Comparison of ENCODE assay signal across 8 cellular contexts in the genomic region with DNA sequence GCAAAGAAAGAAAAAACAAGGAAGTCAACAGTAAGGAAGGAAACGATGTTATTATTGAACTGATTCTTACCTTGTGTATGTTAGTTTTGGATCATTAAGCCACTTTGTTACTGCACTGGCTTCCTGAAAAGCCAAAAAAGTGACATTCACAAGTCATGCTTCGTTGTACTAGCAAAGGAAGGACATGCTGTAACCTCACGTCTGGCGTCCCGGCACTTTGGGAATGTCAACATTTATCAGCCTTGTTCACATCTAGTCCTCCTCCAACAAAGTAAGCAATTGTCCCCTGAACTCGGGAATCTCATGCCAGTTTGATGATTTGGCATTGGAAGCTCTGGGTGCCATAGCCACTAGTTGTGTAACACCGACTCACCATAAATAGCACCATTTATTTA. TPM values are rescaled to one million over a fixed set of nuclear protein-coding genes. Genes with fewer than 3 reads are reported as not detected.
DNase-seq lines count a peak whose midpoint lies in the region; ATAC-seq and TF ChIP-seq lines count a peak whose summit lies in the region.

No MANE protein-coding gene starts in this region.

- H3K27ac ChIP-seq in VCaP, result peak overlapping the region; percentile 93
- H3K27ac ChIP-seq in stomach, result peak overlapping the region in 4 of 5 donors; percentile 77 to 89 (median 84)

- H3K27me3 ChIP-seq in iPS-15b (ENCODE audit: control insufficient read depth, insufficient read depth, low read length) (peaks cover 8% of the 10 kb centered on the region), stomach (no peaks in the 10 kb centered on the region)

- H3K36me3 ChIP-seq in iPS-15b (ENCODE audit: control insufficient read depth, insufficient read depth, low read length) (no peaks in the 10 kb centered on the region), stomach (peaks cover 0 to 22% (median 18%) of the 10 kb centered on the region in 4 donors)

- no peak for ATAC-seq in HG02938 (IDR thresholded peaks at IDR 0.05; ENCODE audit: unreplicated experiment)
- no peak for ATAC-seq in GM21515 (IDR thresholded peaks at IDR 0.05; ENCODE audit: unreplicated experiment)
- no peak for ATAC-seq in HG02642 (IDR thresholded peaks at IDR 0.05; ENCODE audit: poor library complexity, unreplicated experiment)

- peak overlapping the region; percentile 93 for H3K4me3 ChIP-seq in iPS-15b (ENCODE audit: low read depth, low read length)
- peak overlapping the region; percentile 67 to 75 (median 72) for H3K4me3 ChIP-seq in stomach

- WGBS in stomach, 5 donors, result 49 to 58% (median 57%) methylated on average over 7 of the region's 7 CpGs

- intact Hi-C loops in stomach (cut with DNase I; ENCODE audit: low total_unique reads), result no loop called here

- no peak overlapping the region for H3K9ac ChIP-seq in iPS-15b (ENCODE audit: low read depth, low read length)

- DNase-seq in SKM-1 treated with dmso at 0.1 percent for 144 hours (lab: John Stamatoyannopoulos, UW; ENCODE audit: unreplicated experiment), result peak; percentile 27
- DNase-seq in SKM-1 (lab: John Stamatoyannopoulos, UW; ENCODE audit: unreplicated experiment), result no peak
- DNase-seq in stomach, result no peak

- TF ChIP-seq POLR2A in stomach (IDR thresholded peaks at IDR 0.05), result no peak

- H3K9me3 ChIP-seq in iPS-15b (ENCODE audit: control insufficient read depth, insufficient read depth, low read length) (no peaks in the 10 kb centered on the region), stomach (no peaks in the 10 kb centered on the region)

- TF ChIP-seq CTCF in VCaP (conservative IDR thresholded peaks at IDR 0.05) (no peak), stomach (IDR thresholded peaks at IDR 0.05) (no peak)

- H3K4me1 ChIP-seq in iPS-15b (ENCODE audit: control insufficient read depth, insufficient read depth, low read length), result no peaks in the 10 kb centered on the region
- H3K4me1 ChIP-seq in stomach, result peaks cover 0 to 16% (median 10%) of the 10 kb centered on the region in 4 donors

- no peak for TF ChIP-seq EP300 in stomach (IDR thresholded peaks at IDR 0.05)

RNA-seq across cellular contexts. Expression of a gene that starts 0.7 kb away (rescaled TPM):
- total RNA-seq in stomach, result 10 to 100 TPM in 3 of 5 donors, 1 to 10 TPM in 2; 3.1 to 18.0 (median 10.5) TPM
- 10 to 100 TPM in 1 of 3 donors, 1 to 10 TPM in 2; 3.5 to 12.5 (median 6.2) TPM for polyA plus RNA-seq in stomach

RNA-seq across cellular contexts. Expression of a gene that starts 18.6 kb away (rescaled TPM):
- total RNA-seq in stomach, result not detected
- polyA plus RNA-seq in stomach, result under 1 TPM in 1 of 3 donors, not detected in 2; 0.10 TPM

RNA-seq across cellular contexts. Expression of a gene that starts 27.3 kb away (rescaled TPM):
- under 1 TPM in 1 of 5 donors, not detected in 4; 0.18 TPM for total RNA-seq in stomach
- not detected for polyA plus RNA-seq in stomach

RNA-seq across cellular contexts. Expression of a gene that starts 53.0 kb away (rescaled TPM):
- total RNA-seq in stomach, result not detected
- not detected for polyA plus RNA-seq in stomach
